In genomic region chr4:30181512-30181911, GRCh38 we compare ENCODE assay signal across 32 cellular contexts.
"Had no signal": no experiment of that assay in that cellular context is flagged by ENCODE, and none has a peak within 500 bp of the region (broad histone marks: within the 10 kb centered on the region; RNA-seq: fewer than 3 reads in every experiment).

No MANE protein-coding gene starts in this region.

- H3K36me3 ChIP-seq: ascending aorta, cardiac muscle cell had no signal

- H3K27ac ChIP-seq: ascending aorta, cardiac muscle cell, PC-9, RWPE1 had no signal

- H3K4me1 ChIP-seq: ascending aorta had no signal

- H3K9me3 Mint-ChIP-seq: activated naive CD8-positive, alpha-beta T cell treated with anti-CD3 and anti-CD28 coated beads, Interleukin-2, amount 10 ng/mL, durations not matched to agents 7 days and 5 days had no signal

- DNase-seq: activated CD4-positive, alpha-beta T cell treated with anti-CD3 and anti-CD28 coated beads for 36 hours; activated CD4-positive, alpha-beta T cell treated with anti-CD3 and anti-CD28 coated beads, Interleukin-2, amount 10 ng/mL, durations not matched to agents 7 days and 5 days; activated CD4-positive, alpha-beta T cell treated with anti-CD3 and anti-CD28 coated beads, Interleukin-2, amount 50 U/mL, for 48 hours; activated CD8-positive, alpha-beta T cell treated with anti-CD3 and anti-CD28 coated beads, Interleukin-2, amount 10 ng/mL, durations not matched to agents 7 days and 5 days; activated gamma-delta T cell; activated naive CD4-positive, alpha-beta T cell treated with Interleukin-2 at 50 U/mL for 16 hours; activated naive CD8-positive, alpha-beta T cell treated with anti-CD3 and anti-CD28 coated beads, Interleukin-2, amount 10 ng/mL, durations not matched to agents 7 days and 5 days; activated T-cell treated with anti-CD3 and anti-CD28 coated beads, Interleukin-2, amount 50 U/mL, for 24 hours; amygdala; NCI-H1092 treated with DMSO at 0.1 percent for 48 hours; NCI-H1417; NCI-H1694; NCI-H1930; NCI-H2081 treated with DMSO at 0.1 percent for 48 hours; NCI-H2171; NCI-H446 treated with DMSO at 0.1 percent for 48 hours; NCI-H526; NCI-H748 treated with DMSO at 0.1 percent for 48 hours; PC-9; SIG-M5; SW 1271; T-helper 1 cell; T-helper 2 cell; T1000 had no signal

- H3K4me1 Mint-ChIP-seq: activated CD4-positive, alpha-beta T cell treated with anti-CD3 and anti-CD28 coated beads for 36 hours; activated CD4-positive, alpha-beta T cell treated with anti-CD3 and anti-CD28 coated beads, Interleukin-2, amount 10 ng/mL, durations not matched to agents 7 days and 5 days; activated naive CD4-positive, alpha-beta T cell treated with anti-CD3 and anti-CD28 coated beads, Interleukin-2, amount 50 U/mL, for 24 hours; activated naive CD8-positive, alpha-beta T cell treated with anti-CD3 and anti-CD28 coated beads, Interleukin-2, amount 10 ng/mL, durations not matched to agents 7 days and 5 days; central memory CD8-positive, alpha-beta T cell had no signal

- H3K27me3 ChIP-seq: ascending aorta, cardiac muscle cell had no signal

- H3K9me3 ChIP-seq: ascending aorta had no signal

- H2AFZ ChIP-seq: PC-9 had no signal

- H3K4me3 ChIP-seq: ascending aorta, cardiac muscle cell, PC-9 had no signal

- H3K27ac Mint-ChIP-seq: activated CD4-positive, alpha-beta T cell treated with anti-CD3 and anti-CD28 coated beads for 36 hours; activated CD4-positive, alpha-beta T cell treated with anti-CD3 and anti-CD28 coated beads, Interleukin-2, amount 10 ng/mL, durations not matched to agents 7 days and 5 days; activated CD8-positive, alpha-beta T cell treated with anti-CD3 and anti-CD28 coated beads, Interleukin-2, amount 10 ng/mL, durations not matched to agents 7 days and 5 days; activated naive CD4-positive, alpha-beta T cell treated with anti-CD3 and anti-CD28 coated beads, Interleukin-2, amount 50 U/mL, for 24 hours; activated naive CD8-positive, alpha-beta T cell treated with anti-CD3 and anti-CD28 coated beads, Interleukin-2, amount 10 ng/mL, durations not matched to agents 7 days and 5 days; activated T-cell treated with anti-CD3 and anti-CD28 coated beads, Interleukin-2, amount 50 U/mL, for 24 hours; activated T-helper 2 cell treated with anti-CD3 and anti-CD28 coated beads, Interferon-gamma antibody, Interleukin-2, Interleukin-4, amounts not matched to agents 10 μg/mL and 5 μg/mL and 100 μg/mL, durations not matched to agents 14 hours and 24 hours and 36 hours had no signal

- H3K27me3 Mint-ChIP-seq: activated CD4-positive, alpha-beta T cell treated with anti-CD3 and anti-CD28 coated beads for 36 hours; activated CD4-positive, alpha-beta T cell treated with anti-CD3 and anti-CD28 coated beads, Interleukin-2, amount 10 ng/mL, durations not matched to agents 7 days and 5 days; activated naive CD4-positive, alpha-beta T cell treated with anti-CD3 and anti-CD28 coated beads, Interleukin-2, amount 50 U/mL, for 24 hours; activated naive CD8-positive, alpha-beta T cell treated with anti-CD3 and anti-CD28 coated beads, Interleukin-2, amount 10 ng/mL, durations not matched to agents 7 days and 5 days; activated T-cell treated with anti-CD3 and anti-CD28 coated beads, Interleukin-2, amount 50 U/mL, for 24 hours; central memory CD8-positive, alpha-beta T cell had no signal

- H3K36me3 Mint-ChIP-seq: activated naive CD4-positive, alpha-beta T cell treated with anti-CD3 and anti-CD28 coated beads, Interleukin-2, amount 50 U/mL, for 24 hours; activated naive CD8-positive, alpha-beta T cell treated with anti-CD3 and anti-CD28 coated beads, Interleukin-2, amount 10 ng/mL, durations not matched to agents 7 days and 5 days had no signal

- H3K4me2 ChIP-seq: PC-9 had no signal

- ATAC-seq: activated CD4-positive, alpha-beta T cell treated with anti-CD3 and anti-CD28 coated beads for 36 hours; activated CD8-positive, alpha-beta T cell treated with anti-CD3 and anti-CD28 coated beads, Interleukin-2, amount 10 ng/mL, durations not matched to agents 7 days and 5 days; Right ventricle myocardium inferior; SK-N-SH treated with all-trans-retinoic acid at 6 μM for 48 hours had no signal

- H3K4me3 Mint-ChIP-seq: activated CD4-positive, alpha-beta T cell treated with anti-CD3 and anti-CD28 coated beads for 36 hours; activated CD4-positive, alpha-beta T cell treated with anti-CD3 and anti-CD28 coated beads, Interleukin-2, amount 10 ng/mL, durations not matched to agents 7 days and 5 days; activated CD8-positive, alpha-beta T cell treated with anti-CD3 and anti-CD28 coated beads, Interleukin-2, amount 10 ng/mL, durations not matched to agents 7 days and 5 days; activated naive CD4-positive, alpha-beta T cell treated with anti-CD3 and anti-CD28 coated beads, Interleukin-2, amount 50 U/mL, for 24 hours; activated naive CD8-positive, alpha-beta T cell treated with anti-CD3 and anti-CD28 coated beads, Interleukin-2, amount 10 ng/mL, durations not matched to agents 7 days and 5 days; activated T-cell treated with anti-CD3 and anti-CD28 coated beads, Interleukin-2, amount 50 U/mL, for 24 hours; central memory CD8-positive, alpha-beta T cell had no signal
